ENCODE assay signal across 20 cellular contexts in genomic region chr14:68561531-68562007, GRCh38.
DNase-seq lines count a peak whose midpoint lies in the region; ATAC-seq and TF ChIP-seq lines count a peak whose summit lies in the region.
"Had no signal": no experiment of that assay in that cellular context is flagged by ENCODE, and none has a peak within 500 bp of the region (broad histone marks: within the 10 kb centered on the region; RNA-seq: fewer than 3 reads in every experiment).

No MANE protein-coding gene starts in this region.

- no peak for TF ChIP-seq EP300 in ovary (IDR thresholded peaks at IDR 0.05)
- no peak for TF ChIP-seq EP300 in tibial nerve (IDR thresholded peaks at IDR 0.05)

- TF ChIP-seq CTCF in ovary (IDR thresholded peaks at IDR 0.05) (no peak), tibial nerve (IDR thresholded peaks at IDR 0.05) (no peak)

- H3K4me1 ChIP-seq in ovary (ENCODE audit: insufficient read depth), result peaks cover 33% of the 10 kb centered on the region
- H3K4me1 ChIP-seq in tibial nerve, result peaks cover 0 to 59% (median 25%) of the 10 kb centered on the region in 4 donors

- H3K27me3 ChIP-seq in ovary (no peaks in the 10 kb centered on the region), tibial nerve (no peaks in the 10 kb centered on the region)
- H3K27me3 ChIP-seq: brain microvascular endothelial cell, hepatocyte, MG63, Peyer's patch had no signal

- ATAC-seq in HG03159 (IDR thresholded peaks at IDR 0.05; ENCODE audit: unreplicated experiment), result no peak
- ATAC-seq: stimulated activated naive CD8-positive, alpha-beta T cell treated with anti-CD3 and anti-CD28 coated beads, Interleukin-15, amount 100 ng/mL, for 72 hours had no signal

- TF ChIP-seq POLR2A in ovary (IDR thresholded peaks at IDR 0.05) (no peak), tibial nerve (IDR thresholded peaks at IDR 0.05) (no peak)

- DNase-seq in NCI-H1092 treated with DMSO at 0.1 percent for 48 hours (lab: John Stamatoyannopoulos, UW), result peak; percentile 5
- no peak for DNase-seq in NCI-H1092 (lab: John Stamatoyannopoulos, UW)
- peak; percentile 31 for DNase-seq in fibroblast of gingiva (ENCODE audit: low read depth)
- DNase-seq in ovary, result no peak
- DNase-seq in tibial nerve (ENCODE audit: low spot score in 2 of 2), result no peak
- no peak for DNase-seq in NCI-H146 (lab: John Stamatoyannopoulos, UW)
- no peak for DNase-seq in NCI-H446 (lab: John Stamatoyannopoulos, UW)
- DNase-seq: activated CD4-positive, alpha-beta T cell treated with anti-CD3 and anti-CD28 coated beads, Interleukin-2, amount 10 ng/mL, durations not matched to agents 24 days and 14 days; activated naive CD4-positive, alpha-beta T cell treated with anti-CD3 and anti-CD28 coated beads, Interleukin-2, amount 50 U/mL, for 16 hours; brain microvascular endothelial cell; HFFc6; MG63; NCI-H2107; NCI-H748 treated with DMSO at 0.1 percent for 48 hours; Peyer's patch; stimulated activated naive CD8-positive, alpha-beta T cell treated with anti-CD3 and anti-CD28 coated beads, Interleukin-15, amount 100 ng/mL, for 72 hours had no signal

- no peaks in the 10 kb centered on the region for H3K36me3 ChIP-seq in ovary
- H3K36me3 ChIP-seq in tibial nerve, result no peaks in the 10 kb centered on the region
- H3K36me3 ChIP-seq: brain microvascular endothelial cell, MG63, Peyer's patch had no signal

- H3K4me3 ChIP-seq in ovary (no peak overlapping the region), tibial nerve (no peak overlapping the region)
- H3K4me3 ChIP-seq: hepatocyte, MG63, Peyer's patch had no signal

- 77 to 86% (median 81%) methylated on average over 10 of the region's 10 CpGs for WGBS in ovary, 3 donors
- WGBS in tibial nerve, 2 donors, result 45 to 55% methylated on average over 10 of the region's 10 CpGs

- intact Hi-C loops in ovary (cut with DNase I), result loop anchor here in 1 of 4 donors (10.0 kb wide), 1 partner anchor 93 kb away; no protein-coding TSS in a partner anchor

- H3K27ac ChIP-seq in ovary (peak overlapping the region; percentile 45 to 92), tibial nerve (peak overlapping the region; percentile 64 to 88 (median 79))
- H3K27ac ChIP-seq: 22Rv1, brain microvascular endothelial cell, C4-2B, hepatocyte, Peyer's patch had no signal

- H3K9me3 ChIP-seq in ovary (no peaks in the 10 kb centered on the region), tibial nerve (no peaks in the 10 kb centered on the region)
- H3K9me3 ChIP-seq: MG63, Peyer's patch had no signal

Comparison
In these comparisons a context has a peak if more than half of its experiments do, and no peak if none do; other contexts are left out.
1. DNase-seq: peak in NCI-H1092 treated with DMSO at 0.1 percent for 48 hours (single experiment) and fibroblast of gingiva (single experiment); none in NCI-H1092 (single experiment), ovary (0 of 5), tibial nerve (0 of 2), NCI-H146 (single experiment) and NCI-H446 (0 of 2).